In the genomic region with DNA sequence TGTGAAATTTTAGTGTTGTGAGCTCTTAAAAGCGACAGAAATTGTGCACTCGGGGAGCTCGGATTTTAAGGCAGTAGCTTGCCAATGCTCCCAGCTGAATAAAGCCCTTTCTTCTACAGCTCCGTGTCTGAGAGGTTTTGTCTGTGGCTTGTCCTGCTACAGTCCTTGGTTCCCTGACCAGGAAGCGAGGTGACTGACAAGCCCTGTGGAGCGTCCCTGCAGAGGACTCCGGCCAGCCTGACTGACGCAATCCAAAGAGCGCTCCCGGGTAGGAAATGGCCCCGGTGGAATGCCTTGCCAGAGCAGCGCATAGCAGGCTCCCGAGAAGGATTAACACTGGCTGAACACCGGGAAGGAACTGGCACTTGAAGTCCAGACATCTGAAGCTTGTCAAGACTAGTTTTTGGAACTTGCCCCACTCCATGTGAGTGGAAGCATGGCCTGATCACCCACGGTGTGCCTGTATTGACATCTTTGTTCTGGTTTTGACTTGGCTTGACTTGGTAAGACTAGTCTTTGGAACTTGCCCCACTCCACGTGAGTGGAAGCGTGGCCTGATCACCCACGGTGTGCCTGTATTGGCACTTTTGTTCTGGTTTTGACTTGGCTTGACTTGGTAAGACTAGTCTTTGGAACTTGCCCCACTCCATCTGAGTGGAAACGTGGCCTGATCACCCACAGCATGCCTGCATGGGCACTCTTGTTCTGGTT, we compare ENCODE assay signal across 8 cellular contexts. TPM values are rescaled to one million over a fixed set of nuclear protein-coding genes. Genes with fewer than 3 reads are reported as not detected.
DNase-seq lines count a peak whose midpoint lies in the region; ATAC-seq and TF ChIP-seq lines count a peak whose summit lies in the region.
"Not testable (repeated sequence)": the region's sequence is repeated elsewhere in the genome, so short reads cannot be mapped to it uniquely, and the experiment has no call there.

No MANE protein-coding gene starts in this region.

- POLR2A ChIA-PET in OCI-LY7 (lab: Charles Lee): interaction anchor here (0.6 to 4.3 kb wide), 6 partner anchors 9 to 550 kb away, joined by 3 to 35 read pairs (median 6); partner anchors contain the start of gene AGBL3

- BruUV-seq in OCI-LY7 (replicated peaks; lab: Mats Ljungman, UMichigan): not testable (repeated sequence)

- H3K4me1 ChIP-seq in OCI-LY7 (ENCODE audit: insufficient read depth, low read length, poor library complexity, severe bottlenecking) (peaks cover 32% of the 10 kb centered on the region), right atrium auricular region (peaks cover 0 to 43% of the 10 kb centered on the region in 2 donors), muscle layer of duodenum (ENCODE audit: control insufficient read depth in 1 of 2, insufficient read depth in 2 of 2, low read length in 2 of 2) (peaks cover 0 to 30% of the 10 kb centered on the region in 2 donors), skeletal muscle tissue (ENCODE audit: control insufficient read depth in 3 of 3, insufficient read depth in 3 of 3, low read length in 3 of 3) (peaks cover 41 to 43% (median 42%) of the 10 kb centered on the region in 3 donors)

- peak overlapping the region; percentile 97 for H3K27ac ChIP-seq in 22Rv1
- H3K27ac ChIP-seq in OCI-LY7 (ENCODE audit: low read depth, low read length, poor library complexity, severe bottlenecking): peak overlapping the region; percentile 82
- peak overlapping the region; percentile 97 for H3K27ac ChIP-seq in right atrium auricular region
- peak overlapping the region; percentile 49 for H3K27ac ChIP-seq in muscle layer of duodenum (ENCODE audit: low read length)
- H3K27ac ChIP-seq in skeletal muscle tissue (ENCODE audit: low read depth, low read length): peak overlapping the region; percentile 94

- peaks cover 16% of the 10 kb centered on the region; the same call in 1 of the 2 replicates for H3K79me2 ChIP-seq in OCI-LY7 (ENCODE audit: insufficient read depth, low read depth, low read length)

- peak overlapping the region; percentile 98 for H3K4me2 ChIP-seq in OCI-LY7 (ENCODE audit: low read length)

- CTCF ChIA-PET in OCI-LY7 (lab: Charles Lee; ENCODE audit: unreplicated experiment): interaction anchor here (0.9 kb wide), 1 partner anchor 46 kb away, joined by 3 read pairs; no protein-coding TSS in a partner anchor

- not testable (repeated sequence) for TF ChIP-seq CTCF in 22Rv1 (IDR thresholded peaks at IDR 0.05); GM12875 (IDR thresholded peaks at IDR 0.05; ENCODE audit: borderline replicate concordance, insufficient read depth, low read depth, low read length); OCI-LY7 (conservative IDR thresholded peaks at IDR 0.05; ENCODE audit: low read length); right atrium auricular region (IDR thresholded peaks at IDR 0.05)

- peaks cover 33% of the 10 kb centered on the region for H3K36me3 Mint-ChIP-seq in activated T-helper 17 cell treated with anti-CD3 and anti-CD28 coated beads, Interleukin-2, amount 50 U/mL, for 72 hours (ENCODE audit: low read depth)

- peak overlapping the region; percentile 97 for H3K27ac Mint-ChIP-seq in activated T-helper 17 cell treated with anti-CD3 and anti-CD28 coated beads, Interleukin-2, amount 50 U/mL, for 72 hours

- H3K9me3 ChIP-seq in OCI-LY7 (ENCODE audit: low read length); right atrium auricular region; muscle layer of duodenum (ENCODE audit: control insufficient read depth in 1 of 2, low read length in 2 of 2); skeletal muscle tissue (ENCODE audit: control insufficient read depth in 3 of 3, low read length in 3 of 3): not testable (repeated sequence)

- H3K4me3 Mint-ChIP-seq in activated T-helper 17 cell treated with anti-CD3 and anti-CD28 coated beads, Interleukin-2, amount 50 U/mL, for 72 hours: peak overlapping the region; percentile 95

- H3K4me1 Mint-ChIP-seq in activated T-helper 17 cell treated with anti-CD3 and anti-CD28 coated beads, Interleukin-2, amount 50 U/mL, for 72 hours: not testable (repeated sequence)

- ATAC-seq in activated T-helper 17 cell treated with anti-CD3 and anti-CD28 coated beads, Interleukin-2, amount 50 U/mL, for 72 hours (replicated peaks): not testable (repeated sequence)

- peak; percentile 5 for DNase-seq in OCI-LY7 (ENCODE audit: low spot score)
- peak; percentile 31 for DNase-seq in dermis blood vessel endothelial cell
- DNase-seq in right atrium auricular region (ENCODE audit: low spot score): peak; percentile 84

- not testable (repeated sequence) for H3K27me3 Mint-ChIP-seq in activated T-helper 17 cell treated with anti-CD3 and anti-CD28 coated beads, Interleukin-2, amount 50 U/mL, for 72 hours

- peak overlapping the region; percentile 53 to 96 (median 84) for H3K9ac ChIP-seq in skeletal muscle tissue (ENCODE audit: low read depth in 1 of 3, low read length in 3 of 3)

- H3K36me3 ChIP-seq in OCI-LY7 (ENCODE audit: insufficient read depth, low read length) (peaks cover 22% of the 10 kb centered on the region), right atrium auricular region (peaks cover 13% of the 10 kb centered on the region), skeletal muscle tissue (ENCODE audit: control insufficient read depth in 3 of 3, insufficient read depth in 3 of 3, low read length in 3 of 3) (peaks cover 16 to 24% (median 20%) of the 10 kb centered on the region in 3 donors)
- not testable (repeated sequence) for H3K36me3 ChIP-seq in muscle layer of duodenum (ENCODE audit: control insufficient read depth in 1 of 2, insufficient read depth in 2 of 2, low read length in 2 of 2)

- peak overlapping the region; percentile 31 for H2AFZ ChIP-seq in OCI-LY7 (ENCODE audit: low read length)

- H4K20me1 ChIP-seq in OCI-LY7 (ENCODE audit: insufficient read depth, low read length): not testable (repeated sequence)

- H3K27me3 ChIP-seq in right atrium auricular region; muscle layer of duodenum (ENCODE audit: low read depth, low read length); skeletal muscle tissue (ENCODE audit: control insufficient read depth in 3 of 3, insufficient read depth in 3 of 3, low read length in 3 of 3): not testable (repeated sequence)

- H3K4me3 ChIP-seq in GM12875 (ENCODE audit: low read depth, low read length) (peak overlapping the region; percentile 30), OCI-LY7 (ENCODE audit: low read depth, low read length, poor library complexity, severe bottlenecking) (peak overlapping the region; percentile 16), right atrium auricular region (peak overlapping the region; percentile 6 to 86), skeletal muscle tissue (ENCODE audit: low read length in 3 of 3) (peak overlapping the region; percentile 54 to 58 (median 54))
- H3K4me3 ChIP-seq in muscle layer of duodenum (ENCODE audit: low read depth in 1 of 2, low read length in 2 of 2): not testable (repeated sequence)

- not testable (repeated sequence) for H3K9me3 Mint-ChIP-seq in activated T-helper 17 cell treated with anti-CD3 and anti-CD28 coated beads, Interleukin-2, amount 50 U/mL, for 72 hours

- not testable (repeated sequence) for H3K9me2 ChIP-seq in OCI-LY7 (ENCODE audit: insufficient read depth, low read length)

- intact Hi-C loops in OCI-LY7 (cut with micrococcal nuclease; ENCODE audit: unreplicated experiment): loop anchor here (2.0 to 10.0 kb wide), 3 partner anchors 407 to 811 kb away; partner anchors contain the start of gene BPGM

RNA-seq across cellular contexts. Expression of gene CYREN, which starts 1.2 kb away (rescaled TPM):
- total RNA-seq in OCI-LY7 (2014; rRNA removed; shearing (Covaris generic)): 64.0 and 69.4 TPM in 2 replicates
- total RNA-seq in OCI-LY7 (2022) (81.9 and 85.0 TPM in 2 replicates), dermis blood vessel endothelial cell (20.8 and 29.5 TPM in 2 replicates), right atrium auricular region (10 to 100 TPM; 25.5 to 31.4 TPM), skeletal muscle tissue (20.4 TPM)
- total RNA-seq in activated T-helper 17 cell treated with anti-CD3 and anti-CD28 coated beads, Interleukin-2, amount 50 U/mL, for 72 hours: 10 to 100 TPM; 26.9 to 30.5 TPM

RNA-seq across cellular contexts. Expression of gene TMEM140, which starts 23.9 kb away (rescaled TPM):
- total RNA-seq in OCI-LY7 (2014; rRNA removed; shearing (Covaris generic)): 0.41 TPM in 1 of 2 replicates, not detected in the other
- total RNA-seq in OCI-LY7 (2022): 1.6 and 1.7 TPM in 2 replicates
- 10 to 100 TPM; 11.7 to 16.6 TPM for total RNA-seq in activated T-helper 17 cell treated with anti-CD3 and anti-CD28 coated beads, Interleukin-2, amount 50 U/mL, for 72 hours
- total RNA-seq in dermis blood vessel endothelial cell: 40.7 and 76.1 TPM in 2 replicates
- 10 to 100 TPM; 10.7 to 14.9 TPM for total RNA-seq in right atrium auricular region
- total RNA-seq in skeletal muscle tissue: 1.6 TPM

RNA-seq across cellular contexts. Expression of gene WDR91, which starts 39.6 kb away (rescaled TPM):
- total RNA-seq in OCI-LY7 (2014; rRNA removed; shearing (Covaris generic)): 12.5 and 13.6 TPM in 2 replicates
- total RNA-seq in OCI-LY7 (2022) (17.1 and 24.7 TPM in 2 replicates), dermis blood vessel endothelial cell (5.3 and 7.7 TPM in 2 replicates), right atrium auricular region (1 to 10 TPM; 3.3 to 4.5 TPM), skeletal muscle tissue (6.8 TPM)
- total RNA-seq in activated T-helper 17 cell treated with anti-CD3 and anti-CD28 coated beads, Interleukin-2, amount 50 U/mL, for 72 hours: 1 to 10 TPM; 7.8 to 8.6 TPM

Comparison
In these comparisons a context has a peak if more than half of its experiments do, and no peak if none do; other contexts are left out.
1. DNase-seq: peak in every context shown above with its lines; median percentile 84 in right atrium auricular region; 31 in dermis blood vessel endothelial cell; 5 in OCI-LY7.